Comparison of ENCODE assay signal across 8 cellular contexts in the genomic region with DNA sequence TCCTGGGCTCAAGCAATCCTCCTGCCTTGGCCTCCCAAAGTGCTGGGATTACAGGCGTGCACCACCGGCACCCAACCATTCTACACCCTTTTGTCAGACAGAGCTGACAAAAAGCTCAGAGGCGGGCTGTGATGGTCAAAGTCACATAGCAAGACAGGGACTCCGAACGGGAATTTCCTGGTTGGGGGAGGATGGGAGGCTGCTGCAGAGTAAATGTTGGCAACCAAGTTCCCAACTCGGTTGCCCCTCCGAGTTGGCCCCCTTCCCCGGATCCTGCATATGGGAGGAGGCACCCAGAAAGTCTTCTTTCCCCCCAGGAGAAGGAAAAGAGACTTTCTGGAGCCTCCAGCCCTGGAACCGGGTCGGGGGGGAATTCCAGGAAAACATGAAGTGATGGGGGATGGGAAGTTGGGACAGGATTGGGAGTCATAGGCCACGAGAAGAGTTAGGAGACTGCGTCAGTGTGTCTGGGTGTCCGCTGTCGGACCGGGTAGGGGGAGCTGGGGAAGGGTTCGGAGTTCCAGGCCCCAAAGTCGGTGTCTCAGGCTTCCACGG. TPM values are rescaled to one million over a fixed set of nuclear protein-coding genes. Genes with fewer than 3 reads are reported as not detected.
DNase-seq lines count a peak whose midpoint lies in the region; ATAC-seq and TF ChIP-seq lines count a peak whose summit lies in the region.

No MANE protein-coding gene starts in this region.

- intact Hi-C loops in upper lobe of right lung (cut with DNase I), result no loop called here

- H3K4me1 ChIP-seq in lung (ENCODE audit: control insufficient read depth in 2 of 2, insufficient read depth in 2 of 2, low read length in 2 of 2) (peaks cover 0 to 4% of the 10 kb centered on the region in 2 donors), upper lobe of right lung (peaks cover 16% of the 10 kb centered on the region)

- H3K27me3 ChIP-seq in lung (ENCODE audit: control insufficient read depth, insufficient read depth) (no peaks in the 10 kb centered on the region), upper lobe of right lung (no peaks in the 10 kb centered on the region)

- H3K36me3 ChIP-seq in lung (ENCODE audit: control insufficient read depth in 2 of 2, insufficient read depth in 2 of 2, low read length in 2 of 2), result peaks cover 0 to 10% of the 10 kb centered on the region in 2 donors
- peaks cover 17% of the 10 kb centered on the region for H3K36me3 ChIP-seq in upper lobe of right lung

- H3K9me3 ChIP-seq in lung (ENCODE audit: control insufficient read depth in 2 of 2, insufficient read depth in 1 of 2, low read length in 1 of 2) (no peaks in the 10 kb centered on the region), upper lobe of right lung (no peaks in the 10 kb centered on the region)

- TF ChIP-seq CTCF in lung (IDR thresholded peaks at IDR 0.05; ENCODE audit: control extremely low read depth, extremely low read depth), result no peak
- no peak for TF ChIP-seq CTCF in upper lobe of right lung (IDR thresholded peaks at IDR 0.05)
- no peak for TF ChIP-seq CTCF in GM20000 (IDR thresholded peaks at IDR 0.05; ENCODE audit: extremely low read depth, missing control alignments)

- peaks cover 24% of the 10 kb centered on the region for H3K4me1 Mint-ChIP-seq in activated T-cell treated with anti-CD3 and anti-CD28 coated beads, Interleukin-2, amount 50 U/mL, for 4 hours (ENCODE audit: low read depth)
- H3K4me1 Mint-ChIP-seq in central memory CD8-positive, alpha-beta T cell, result peaks cover 24% of the 10 kb centered on the region

- H3K27ac ChIP-seq in lung (ENCODE audit: low read depth in 1 of 2, low read length in 1 of 2), result peak overlapping the region; percentile 85 to 94
- peak overlapping the region; percentile 93 for H3K27ac ChIP-seq in upper lobe of right lung

- ATAC-seq in activated T-cell treated with anti-CD3 and anti-CD28 coated beads, Interleukin-2, amount 50 U/mL, for 4 hours, result no peak
- ATAC-seq in central memory CD8-positive, alpha-beta T cell (replicated peaks; ENCODE audit: extremely low read depth, poor library complexity, severe bottlenecking), result no peak
- ATAC-seq in lung (ENCODE audit: insufficient read depth, low FRiP score) (no peak), upper lobe of right lung (no peak), GM21576 (IDR thresholded peaks at IDR 0.05; ENCODE audit: unreplicated experiment) (no peak)

- H3K27ac Mint-ChIP-seq in central memory CD8-positive, alpha-beta T cell (ENCODE audit: low read depth), result peak overlapping the region; percentile 91

- DNase-seq in activated T-cell treated with anti-CD3 and anti-CD28 coated beads, Interleukin-2, amount 50 U/mL, for 4 hours, result no peak
- no peak for DNase-seq in activated T-cell treated with anti-CD3 and anti-CD28 coated beads, Interleukin-2, amount 50 U/mL, for 48 hours
- no peak for DNase-seq in central memory CD8-positive, alpha-beta T cell (ENCODE audit: low spot score in 2 of 2)
- DNase-seq in lung (ENCODE audit: low spot score), result no peak
- no peak for DNase-seq in upper lobe of right lung
- no peak for DNase-seq in GM20000 (ENCODE audit: low spot score)
- no peak for DNase-seq in NCI-H446 treated with DMSO at 0.1 percent for 48 hours (lab: John Stamatoyannopoulos, UW)

- 65 to 82% methylated on average over 18 of the region's 18 CpGs for WGBS in lung, 2 donors

- H3K4me3 ChIP-seq in lung, result peak overlapping the region; percentile 69
- H3K4me3 ChIP-seq in upper lobe of right lung, result peak overlapping the region; percentile 69

- H3K9me3 Mint-ChIP-seq in activated T-cell treated with anti-CD3 and anti-CD28 coated beads, Interleukin-2, amount 50 U/mL, for 4 hours, result no peaks in the 10 kb centered on the region
- H3K9me3 Mint-ChIP-seq in central memory CD8-positive, alpha-beta T cell, result no peaks in the 10 kb centered on the region

- H3K4me3 Mint-ChIP-seq in activated T-cell treated with anti-CD3 and anti-CD28 coated beads, Interleukin-2, amount 50 U/mL, for 4 hours, result peak overlapping the region; percentile 87
- peak overlapping the region; percentile 85 for H3K4me3 Mint-ChIP-seq in central memory CD8-positive, alpha-beta T cell

- H3K36me3 Mint-ChIP-seq in activated T-cell treated with anti-CD3 and anti-CD28 coated beads, Interleukin-2, amount 50 U/mL, for 4 hours (ENCODE audit: insufficient read depth), result no peaks in the 10 kb centered on the region
- peaks cover 9% of the 10 kb centered on the region for H3K36me3 Mint-ChIP-seq in central memory CD8-positive, alpha-beta T cell (ENCODE audit: insufficient read depth)

- H3K27me3 Mint-ChIP-seq in activated T-cell treated with anti-CD3 and anti-CD28 coated beads, Interleukin-2, amount 50 U/mL, for 4 hours (ENCODE audit: low read depth), result no peaks in the 10 kb centered on the region
- H3K27me3 Mint-ChIP-seq in central memory CD8-positive, alpha-beta T cell, result no peaks in the 10 kb centered on the region

RNA-seq across cellular contexts. Expression of gene SELENOM, which starts 0.6 kb away (rescaled TPM):
- total RNA-seq in activated T-cell treated with anti-CD3 and anti-CD28 coated beads, Interleukin-2, amount 50 U/mL, for 4 hours, result 10 to 100 TPM in 2 of 3 donors, 1 to 10 TPM in 1; 8.1 to 19.2 (median 12.1) TPM
- 100 to 1,000 TPM in 1 of 2 donors, 10 to 100 TPM in 1; 26.6 to 156 TPM for total RNA-seq in lung
- 100 to 1,000 TPM; 138 to 159 TPM for polyA plus RNA-seq in lung
- 89.0 TPM for total RNA-seq in upper lobe of right lung

RNA-seq across cellular contexts. Expression of gene INPP5J, which starts 16.0 kb away (rescaled TPM):
- total RNA-seq in activated T-cell treated with anti-CD3 and anti-CD28 coated beads, Interleukin-2, amount 50 U/mL, for 4 hours, result under 1 TPM in 2 of 3 donors, not detected in 1; 0.16 to 0.21 TPM
- total RNA-seq in lung (1 to 10 TPM; 1.3 to 6.5 TPM), upper lobe of right lung (4.5 TPM)
- 1 to 10 TPM; 1.2 to 2.9 TPM for polyA plus RNA-seq in lung

RNA-seq across cellular contexts. Expression of gene SMTN, which starts 25.6 kb away (rescaled TPM):
- 10 to 100 TPM in 1 of 3 donors, 1 to 10 TPM in 2; 8.9 to 10.4 (median 9.4) TPM for total RNA-seq in activated T-cell treated with anti-CD3 and anti-CD28 coated beads, Interleukin-2, amount 50 U/mL, for 4 hours
- total RNA-seq in lung, result 100 to 1,000 TPM in 1 of 2 donors, 10 to 100 TPM in 1; 92.6 to 101 TPM
- polyA plus RNA-seq in lung, result 10 to 100 TPM; 30.8 to 36.8 TPM
- 71.6 TPM for total RNA-seq in upper lobe of right lung

RNA-seq across cellular contexts. Expression of gene PLA2G3, which starts 33.6 kb away (rescaled TPM):
- total RNA-seq in activated T-cell treated with anti-CD3 and anti-CD28 coated beads, Interleukin-2, amount 50 U/mL, for 4 hours, result not detected
- total RNA-seq in lung, result 10 to 100 TPM in 1 of 2 donors, under 1 TPM in 1; 0.85 to 17.4 TPM
- 10 to 100 TPM in 1 of 2 donors, 1 to 10 TPM in 1; 5.7 to 10.7 TPM for polyA plus RNA-seq in lung
- 6.9 TPM for total RNA-seq in upper lobe of right lung

RNA-seq across cellular contexts. Expression of gene RNF185, which starts 53.3 kb away (rescaled TPM):
- total RNA-seq in activated T-cell treated with anti-CD3 and anti-CD28 coated beads, Interleukin-2, amount 50 U/mL, for 4 hours, result 10 to 100 TPM; 25.3 to 34.1 (median 29.9) TPM
- total RNA-seq in lung, result 10 to 100 TPM; 28.2 to 34.1 TPM
- polyA plus RNA-seq in lung, result 10 to 100 TPM; 16.9 to 28.9 TPM
- 37.9 TPM for total RNA-seq in upper lobe of right lung
